ENCODE assay signal across 8 cellular contexts in the genomic region with DNA sequence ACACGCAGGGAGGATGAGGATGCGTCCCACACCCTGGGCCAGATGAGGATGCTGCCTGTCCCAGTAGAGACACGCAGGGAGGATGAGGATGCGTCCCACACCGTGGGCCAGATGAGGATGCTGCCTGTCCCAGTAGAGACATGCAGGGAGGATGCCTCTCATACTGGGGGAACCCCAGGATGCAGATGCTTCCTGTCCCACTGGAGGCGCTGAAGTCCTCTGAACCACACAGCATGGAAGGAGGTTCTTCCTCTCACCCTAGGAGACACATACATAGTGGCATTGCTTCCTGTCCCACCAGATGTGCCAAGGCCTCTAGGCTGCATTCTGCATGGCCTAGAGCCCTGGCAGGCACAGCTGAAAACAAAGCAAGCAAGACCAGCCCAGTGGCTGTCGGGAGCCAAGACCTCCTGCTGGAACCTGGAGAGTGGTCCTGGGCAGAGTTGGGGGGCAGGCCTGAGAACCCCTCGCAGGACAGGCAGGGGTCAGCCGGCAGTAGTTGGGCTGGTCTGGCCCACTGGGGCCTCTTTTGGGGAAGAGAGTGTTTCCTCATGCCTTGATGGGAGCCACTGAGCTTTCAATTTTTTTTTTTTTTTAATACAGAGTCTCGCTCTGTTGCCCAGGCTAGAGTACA. TPM values are rescaled to one million over a fixed set of nuclear protein-coding genes. Genes with fewer than 3 reads are reported as not detected.
DNase-seq lines count a peak whose midpoint lies in the region; ATAC-seq and TF ChIP-seq lines count a peak whose summit lies in the region.

No MANE protein-coding gene starts in this region.

- POLR2A ChIA-PET in HEK293T (lab: Yijun Ruan, JAX) = interaction anchor here (1.1 kb wide), 1 partner anchor 79 kb away, joined by 4 read pairs; no protein-coding TSS in a partner anchor

- H3K27me3 ChIP-seq in RWPE2 (ENCODE audit: insufficient read depth, poor library complexity, severe bottlenecking) (no peaks in the 10 kb centered on the region), neural progenitor cell (no peaks in the 10 kb centered on the region)

- H3K9me3 ChIP-seq in RWPE2 (ENCODE audit: severe bottlenecking) = no peaks in the 10 kb centered on the region
- H3K9me3 ChIP-seq in neural progenitor cell (ENCODE audit: low read depth) = no peaks in the 10 kb centered on the region

- no peaks in the 10 kb centered on the region for H3F3A ChIP-seq in neural progenitor cell (ENCODE audit: low read depth)

- no peaks in the 10 kb centered on the region for H3K36me3 Mint-ChIP-seq in neural progenitor cell

- H3K4me1 ChIP-seq in RWPE2 (ENCODE audit: insufficient read depth, poor library complexity, severe bottlenecking) (no peaks in the 10 kb centered on the region), neural progenitor cell (peaks cover 15% of the 10 kb centered on the region)

- peak overlapping the region; percentile 63 for H2AFZ ChIP-seq in neural progenitor cell (replicated peaks)

- peaks cover 17% of the 10 kb centered on the region for H3K4me1 Mint-ChIP-seq in neural progenitor cell

- H3K27ac Mint-ChIP-seq in neural progenitor cell = no peak overlapping the region

- TF ChIP-seq CTCF in RWPE2 (IDR thresholded peaks at IDR 0.05; ENCODE audit: poor library complexity, severe bottlenecking) (peak; percentile 26), neural progenitor cell (IDR thresholded peaks at IDR 0.05) (peak; percentile 43)

- ATAC-seq in activated CD4-positive, CD25-positive, alpha-beta regulatory T cell treated with anti-CD3 and anti-CD28 coated beads, Interleukin-2, amount 50 U/mL, for 24 hours = peak; percentile 77 to 79
- peak; percentile 80 for ATAC-seq in RWPE2 (ENCODE audit: low read depth)

- no peak for DNase-seq in activated CD4-positive, CD25-positive, alpha-beta regulatory T cell (lab: John Stamatoyannopoulos, UW)
- DNase-seq in HEK293T (ENCODE audit: extremely low spot score) (peak; percentile 40), RWPE2 (ENCODE audit: low spot score) (no peak), neural progenitor cell (ENCODE audit: low spot score) (peak; percentile 55), NCI-H345 (lab: John Stamatoyannopoulos, UW) (no peak)
- peak; percentile 30 for DNase-seq in central memory CD4-positive, alpha-beta T cell
- DNase-seq in effector CD8-positive, alpha-beta T cell (lab: John Stamatoyannopoulos, UW) = no peak

- H3K4me3 Mint-ChIP-seq in neural progenitor cell = no peak overlapping the region

- CTCF ChIA-PET in HEK293T (lab: Yijun Ruan, JAX) = interaction anchor here (0.6 kb wide), 1 partner anchor 225 kb away, joined by 3 read pairs; no protein-coding TSS in a partner anchor

- H3K27me3 Mint-ChIP-seq in neural progenitor cell (ENCODE audit: insufficient read depth, low read depth) = peaks cover 11% of the 10 kb centered on the region

- H3K79me2 ChIP-seq in neural progenitor cell (ENCODE audit: low read depth) = no peaks in the 10 kb centered on the region

- H3K27ac ChIP-seq in RWPE2 (ENCODE audit: poor library complexity, severe bottlenecking) (no peak overlapping the region), neural progenitor cell (no peak overlapping the region)

- no peaks in the 10 kb centered on the region for H4K20me1 ChIP-seq in neural progenitor cell (ENCODE audit: low read depth)

- H3K36me3 ChIP-seq in RWPE2 (ENCODE audit: low read depth) (no peaks in the 10 kb centered on the region), neural progenitor cell (no peaks in the 10 kb centered on the region)

- H3K4me3 ChIP-seq in RWPE2 (ENCODE audit: severe bottlenecking) (no peak overlapping the region), neural progenitor cell (no peak overlapping the region)

- H3K9me3 Mint-ChIP-seq in neural progenitor cell = no peaks in the 10 kb centered on the region

- H3K9ac ChIP-seq in neural progenitor cell = no peak overlapping the region

- H3K4me2 ChIP-seq in neural progenitor cell = no peak overlapping the region

TF ChIP-seq in HEK293T, 16 proteins besides CTCF, POLR2A, EP300 and RAD21:
- TF ChIP-seq, protein P1, sequence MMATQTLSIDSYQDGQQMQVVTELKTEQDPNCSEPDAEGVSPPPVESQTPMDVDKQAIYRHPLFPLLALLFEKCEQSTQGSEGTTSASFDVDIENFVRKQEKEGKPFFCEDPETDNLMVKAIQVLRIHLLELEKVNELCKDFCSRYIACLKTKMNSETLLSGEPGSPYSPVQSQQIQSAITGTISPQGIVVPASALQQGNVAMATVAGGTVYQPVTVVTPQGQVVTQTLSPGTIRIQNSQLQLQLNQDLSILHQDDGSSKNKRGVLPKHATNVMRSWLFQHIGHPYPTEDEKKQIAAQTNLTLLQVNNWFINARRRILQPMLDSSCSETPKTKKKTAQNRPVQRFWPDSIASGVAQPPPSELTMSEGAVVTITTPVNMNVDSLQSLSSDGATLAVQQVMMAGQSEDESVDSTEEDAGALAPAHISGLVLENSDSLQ (IDR thresholded peaks at IDR 0.05) = no peak
- TF ChIP-seq L3MBTL2 (conservative IDR thresholded peaks at IDR 0.05) = no peak
- no peak for TF ChIP-seq LEF1 (IDR thresholded peaks at IDR 0.05; ENCODE audit: borderline replicate concordance)
- no peak for TF ChIP-seq ZNF384 (IDR thresholded peaks at IDR 0.05)
- no peak for TF ChIP-seq CTBP1 (IDR thresholded peaks at IDR 0.05; ENCODE audit: borderline replicate concordance)
- TF ChIP-seq HDGF (IDR thresholded peaks at IDR 0.05; ENCODE audit: borderline replicate concordance) = no peak
- no peak for TF ChIP-seq NFRKB (IDR thresholded peaks at IDR 0.05)
- TF ChIP-seq FOXK2 (IDR thresholded peaks at IDR 0.05) = no peak

RNA-seq across cellular contexts. Expression of a gene that starts 4.3 kb away (rescaled TPM):
- 0.30 and 2.2 TPM in 2 replicates for total RNA-seq in neural progenitor cell (ENCODE audit: low replicate concordance)

RNA-seq across cellular contexts. Expression of a gene that starts 15.5 kb away (rescaled TPM):
- total RNA-seq in neural progenitor cell (ENCODE audit: low replicate concordance) = 2.2 and 3.9 TPM in 2 replicates

RNA-seq across cellular contexts. Expression of a gene that starts 45.7 kb away (rescaled TPM):
- 27.2 and 51.0 TPM in 2 replicates for total RNA-seq in neural progenitor cell (ENCODE audit: low replicate concordance)

Comparison
In these comparisons a context has a peak if more than half of its experiments do, and no peak if none do; other contexts are left out.
1. DNase-seq: peak in HEK293T (single experiment), central memory CD4-positive, alpha-beta T cell (single experiment) and neural progenitor cell (single experiment); none in activated CD4-positive, CD25-positive, alpha-beta regulatory T cell (0 of 4), RWPE2 (single experiment), NCI-H345 (single experiment) and effector CD8-positive, alpha-beta T cell (single experiment).